Comparison of ENCODE assay signal across 8 cellular contexts in genomic region chr15:22895465-22896190, GRCh38. TPM values are rescaled to one million over a fixed set of nuclear protein-coding genes. Genes with fewer than 3 reads are reported as not detected.
A peak's percentile ranks its signal among the peaks of the same experiment; 100 is the strongest.
DNase-seq lines count a peak whose midpoint lies in the region; ATAC-seq lines count a peak whose summit lies in the region.

No MANE protein-coding gene starts in this region.

- H3K4me1 ChIP-seq in right cardiac atrium (ENCODE audit: control insufficient read depth, insufficient read depth, low read length): no peaks in the 10 kb centered on the region

- no peak overlapping the region for H3K4me3 ChIP-seq in right cardiac atrium (ENCODE audit: low read length)

- peak; percentile 24 to 26 for ATAC-seq in right cardiac atrium
- no peak for ATAC-seq in Right ventricle myocardium inferior
- peak; percentile 88 for ATAC-seq in HG03432 (IDR thresholded peaks at IDR 0.05; ENCODE audit: unreplicated experiment)
- peak; percentile 84 for ATAC-seq in stimulated activated naive CD8-positive, alpha-beta T cell treated with anti-CD3 and anti-CD28 coated beads, Interleukin-15, Interleukin-2, amounts not matched to agents 100 U/mL and 50 U/mL, for 24 hours

- 97% methylated on average over 10 of the region's 10 CpGs for WGBS in right cardiac atrium

- H3K27me3 ChIP-seq in right cardiac atrium (ENCODE audit: control insufficient read depth, insufficient read depth): no peaks in the 10 kb centered on the region

- intact Hi-C loops in right cardiac atrium (cut with DNase I) (no loop called here), Right ventricle myocardium inferior (cut with DNase I) (no loop called here)

- H3K27ac ChIP-seq in right cardiac atrium (ENCODE audit: low read length): no peak overlapping the region

- DNase-seq in right cardiac atrium (no peak), Right ventricle myocardium inferior (ENCODE audit: missing footprints) (no peak), T47D (ENCODE audit: low read depth in 1 of 2, low spot score in 1 of 2) (peak; percentile 75 to 91), nucleus accumbens (lab: John Stamatoyannopoulos, UW) (no peak), retina (no peak), SK-N-DZ (ENCODE audit: low spot score) (no peak)
- DNase-seq in stimulated activated naive CD8-positive, alpha-beta T cell treated with anti-CD3 and anti-CD28 coated beads, Interleukin-15, Interleukin-2, amounts not matched to agents 100 U/mL and 50 U/mL, for 24 hours: peak; percentile 11

- no peaks in the 10 kb centered on the region for H3K9me3 ChIP-seq in right cardiac atrium (ENCODE audit: control insufficient read depth, low read length)

- in situ Hi-C loops in T47D (cut with HindIII; ENCODE audit: low pct_unique_long_range_greater_than_20kb, low sequenced_read_pairs): no loop called here

RNA-seq across cellular contexts. Expression of gene NIPA2, which starts 57.2 kb away (rescaled TPM):
- total RNA-seq in right cardiac atrium: 10 to 100 TPM; 19.9 to 29.9 (median 25.0) TPM
- 9.9 TPM for polyA plus RNA-seq in right cardiac atrium
- total RNA-seq in Right ventricle myocardium inferior: 22.6 TPM
- polyA plus RNA-seq in SK-N-DZ (2014; cell fraction: cytosol; rRNA removed): 68.9 and 82.1 TPM in 2 replicates
- 28.6 and 31.1 TPM in 2 replicates for polyA plus RNA-seq in SK-N-DZ (2014; cell fraction: nucleus; rRNA removed)

Comparison
In these comparisons a context has a peak if more than half of its experiments do, and no peak if none do; other contexts are left out.
1. DNase-seq: peak in T47D (2 of 2) and stimulated activated naive CD8-positive, alpha-beta T cell treated with anti-CD3 and anti-CD28 coated beads, Interleukin-15, Interleukin-2, amounts not matched to agents 100 U/mL and 50 U/mL, for 24 hours (single experiment); none in right cardiac atrium (0 of 3), Right ventricle myocardium inferior (single experiment), nucleus accumbens (0 of 56), retina (single experiment) and SK-N-DZ (single experiment).